Comparison of ENCODE assay signal across 8 cellular contexts in the genomic region with DNA sequence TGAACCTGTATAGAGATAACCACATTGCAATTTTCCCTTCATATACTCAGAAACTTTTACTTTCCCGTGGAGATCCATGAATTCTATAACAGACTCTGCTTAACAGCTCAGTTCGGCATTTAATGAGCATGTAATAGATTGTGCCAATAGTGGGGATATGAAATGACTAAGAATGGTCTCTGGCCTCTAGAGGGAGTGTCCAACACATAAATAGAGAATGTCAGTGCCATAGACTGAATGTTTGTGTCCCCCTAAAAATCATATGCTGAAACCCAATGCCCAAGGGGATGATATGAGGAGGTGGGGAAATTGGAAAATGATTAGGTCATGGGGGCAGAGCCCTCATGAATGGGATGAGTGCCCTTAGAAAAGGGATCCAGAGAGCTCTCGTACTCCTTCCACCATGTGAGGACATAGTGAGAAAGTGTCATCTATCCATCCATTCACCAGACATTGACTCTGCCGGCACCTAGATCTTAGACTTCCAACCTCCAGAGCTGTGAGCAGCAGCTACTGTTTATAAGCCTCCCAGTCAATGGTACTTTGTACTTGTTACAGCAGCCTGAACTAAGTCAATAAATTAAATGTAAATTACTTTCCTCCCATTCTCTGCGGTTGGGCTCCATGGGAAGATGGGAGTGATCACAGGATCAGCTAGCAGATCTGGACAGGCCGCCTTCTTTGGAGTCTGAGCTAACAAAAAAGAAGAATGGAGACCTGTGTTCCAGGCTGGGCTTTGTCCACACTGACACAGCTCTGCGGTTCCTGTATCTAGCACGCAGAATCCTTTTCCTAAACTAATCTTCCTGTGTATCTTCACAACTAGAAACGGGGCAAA. TPM values are rescaled to one million over a fixed set of nuclear protein-coding genes. Genes with fewer than 3 reads are reported as not detected.
DNase-seq lines count a peak whose midpoint lies in the region; ATAC-seq lines count a peak whose summit lies in the region.

No MANE protein-coding gene starts in this region.

- H3K4me1 Mint-ChIP-seq in activated naive CD8-positive, alpha-beta T cell treated with anti-CD3 and anti-CD28 coated beads, Interleukin-2, amount 10 ng/mL, durations not matched to agents 7 days and 5 days = peaks cover 5% of the 10 kb centered on the region
- H3K4me1 Mint-ChIP-seq in activated naive CD8-positive, alpha-beta T cell treated with anti-CD3 and anti-CD28 coated beads for 36 hours = peaks cover 13% of the 10 kb centered on the region
- peaks cover 0 to 2% (median 0%) of the 10 kb centered on the region in 7 donors for H3K4me1 Mint-ChIP-seq in naive thymus-derived CD4-positive, alpha-beta T cell

- peak; percentile 65 for ATAC-seq in activated naive CD8-positive, alpha-beta T cell treated with anti-CD3 and anti-CD28 coated beads, Interleukin-2, amount 10 ng/mL, durations not matched to agents 7 days and 5 days (ENCODE audit: low read depth)
- peak; percentile 68 for ATAC-seq in naive thymus-derived CD4-positive, alpha-beta T cell
- ATAC-seq in GM21737 (IDR thresholded peaks at IDR 0.05; ENCODE audit: unreplicated experiment) = no peak
- ATAC-seq in HG03280 (IDR thresholded peaks at IDR 0.05; ENCODE audit: unreplicated experiment) = no peak

- DNase-seq in activated naive CD8-positive, alpha-beta T cell treated with anti-CD3 and anti-CD28 coated beads, Interleukin-2, amount 10 ng/mL, durations not matched to agents 7 days and 5 days = no peak
- no peak for DNase-seq in activated naive CD8-positive, alpha-beta T cell treated with anti-CD3 and anti-CD28 coated beads for 36 hours
- peak; percentile 14 for DNase-seq in KG1 (lab: John Stamatoyannopoulos, UW)
- DNase-seq in adipocyte (ENCODE audit: low read depth) = peak; percentile 56
- DNase-seq in naive thymus-derived CD4-positive, alpha-beta T cell = no peak
- DNase-seq in activated CD4-positive, alpha-beta T cell treated with anti-CD3 and anti-CD28 coated beads, Interleukin-2, amount 50 U/mL, for 1 hour = no peak

- no peak overlapping the region for H3K4me3 Mint-ChIP-seq in activated naive CD8-positive, alpha-beta T cell treated with anti-CD3 and anti-CD28 coated beads, Interleukin-2, amount 10 ng/mL, durations not matched to agents 7 days and 5 days
- no peak overlapping the region for H3K4me3 Mint-ChIP-seq in activated naive CD8-positive, alpha-beta T cell treated with anti-CD3 and anti-CD28 coated beads for 36 hours
- H3K4me3 Mint-ChIP-seq in naive thymus-derived CD4-positive, alpha-beta T cell = no peak overlapping the region

- H3K27me3 ChIP-seq in adipocyte (replicated peaks; ENCODE audit: control insufficient read depth, insufficient read depth, low read length) = no peaks in the 10 kb centered on the region
- H3K27me3 ChIP-seq in naive thymus-derived CD4-positive, alpha-beta T cell (ENCODE audit: control insufficient read depth in 2 of 2, insufficient read depth in 2 of 2, low read length in 2 of 2) = no peaks in the 10 kb centered on the region

- H3K9me3 ChIP-seq in adipocyte (ENCODE audit: control insufficient read depth, low read length) = no peaks in the 10 kb centered on the region
- H3K9me3 ChIP-seq in naive thymus-derived CD4-positive, alpha-beta T cell (ENCODE audit: control insufficient read depth in 2 of 3, low read length in 3 of 3) = no peaks in the 10 kb centered on the region

- H3K27me3 Mint-ChIP-seq in activated naive CD8-positive, alpha-beta T cell treated with anti-CD3 and anti-CD28 coated beads, Interleukin-2, amount 10 ng/mL, durations not matched to agents 7 days and 5 days = peaks cover 2% of the 10 kb centered on the region
- no peaks in the 10 kb centered on the region for H3K27me3 Mint-ChIP-seq in activated naive CD8-positive, alpha-beta T cell treated with anti-CD3 and anti-CD28 coated beads for 36 hours
- peaks cover 0 to 8% (median 4%) of the 10 kb centered on the region in 5 donors for H3K27me3 Mint-ChIP-seq in naive thymus-derived CD4-positive, alpha-beta T cell

- CTCF ChIA-PET in naive thymus-derived CD4-positive, alpha-beta T cell (lab: Charles Lee) = interaction anchor here (0.6 to 0.7 kb wide), 2 partner anchors 8 to 275 kb away, joined by 3 to 4 read pairs; no protein-coding TSS in a partner anchor

- POLR2A ChIA-PET in activated naive CD8-positive, alpha-beta T cell treated with anti-CD3 and anti-CD28 coated beads, Interleukin-2, amount 10 ng/mL, durations not matched to agents 7 days and 5 days (lab: Charles Lee) = no interaction called here
- POLR2A ChIA-PET in naive thymus-derived CD4-positive, alpha-beta T cell (lab: Charles Lee) = interaction anchor here (0.8 to 1.0 kb wide), 2 partner anchors 16 to 93 kb away, joined by 3 read pairs; partner anchors contain the start of genes HELQ and MRPS18C

- H3K9ac ChIP-seq in adipocyte (ENCODE audit: low read length) = peak overlapping the region; percentile 25

- H3K4me1 ChIP-seq in adipocyte (ENCODE audit: control insufficient read depth, insufficient read depth, low read length) = peaks cover 9% of the 10 kb centered on the region
- H3K4me1 ChIP-seq in naive thymus-derived CD4-positive, alpha-beta T cell (ENCODE audit: control insufficient read depth in 2 of 2, insufficient read depth in 2 of 2, low read length in 2 of 2) = no peaks in the 10 kb centered on the region

- H3K27ac Mint-ChIP-seq in activated naive CD8-positive, alpha-beta T cell treated with anti-CD3 and anti-CD28 coated beads, Interleukin-2, amount 10 ng/mL, durations not matched to agents 7 days and 5 days = no peak overlapping the region
- no peak overlapping the region for H3K27ac Mint-ChIP-seq in activated naive CD8-positive, alpha-beta T cell treated with anti-CD3 and anti-CD28 coated beads for 36 hours
- H3K27ac Mint-ChIP-seq in naive thymus-derived CD4-positive, alpha-beta T cell = no peak overlapping the region

- H3K36me3 Mint-ChIP-seq in activated naive CD8-positive, alpha-beta T cell treated with anti-CD3 and anti-CD28 coated beads, Interleukin-2, amount 10 ng/mL, durations not matched to agents 7 days and 5 days = no peaks in the 10 kb centered on the region
- H3K36me3 Mint-ChIP-seq in activated naive CD8-positive, alpha-beta T cell treated with anti-CD3 and anti-CD28 coated beads for 36 hours = no peaks in the 10 kb centered on the region
- peaks cover 0 to 2% (median 0%) of the 10 kb centered on the region in 5 donors for H3K36me3 Mint-ChIP-seq in naive thymus-derived CD4-positive, alpha-beta T cell

- no peaks in the 10 kb centered on the region for H3K9me3 Mint-ChIP-seq in activated naive CD8-positive, alpha-beta T cell treated with anti-CD3 and anti-CD28 coated beads, Interleukin-2, amount 10 ng/mL, durations not matched to agents 7 days and 5 days
- no peaks in the 10 kb centered on the region for H3K9me3 Mint-ChIP-seq in activated naive CD8-positive, alpha-beta T cell treated with anti-CD3 and anti-CD28 coated beads for 36 hours
- no peaks in the 10 kb centered on the region for H3K9me3 Mint-ChIP-seq in naive thymus-derived CD4-positive, alpha-beta T cell

- no peaks in the 10 kb centered on the region for H3K36me3 ChIP-seq in adipocyte (ENCODE audit: control insufficient read depth, insufficient read depth, low read length, severe bottlenecking)
- no peaks in the 10 kb centered on the region for H3K36me3 ChIP-seq in naive thymus-derived CD4-positive, alpha-beta T cell (ENCODE audit: control insufficient read depth in 2 of 3, insufficient read depth in 3 of 3, low read length in 3 of 3)

- H3K4me3 ChIP-seq in adipocyte (ENCODE audit: low read length) = no peak overlapping the region
- H3K4me3 ChIP-seq in naive thymus-derived CD4-positive, alpha-beta T cell (ENCODE audit: low read length) = no peak overlapping the region

- H3K27ac ChIP-seq in naive thymus-derived CD4-positive, alpha-beta T cell (ENCODE audit: low read depth, low read length) = no peak overlapping the region

- intact Hi-C loops in naive thymus-derived CD4-positive, alpha-beta T cell (cut with micrococcal nuclease) = loop anchor here (1.0 kb wide), 1 partner anchor 278 kb away; no protein-coding TSS in a partner anchor

RNA-seq across cellular contexts. Expression of gene HPSE, which starts 28.1 kb away (rescaled TPM):
- 10 to 100 TPM; 16.5 to 17.3 TPM for total RNA-seq in activated naive CD8-positive, alpha-beta T cell treated with anti-CD3 and anti-CD28 coated beads, Interleukin-2, amount 10 ng/mL, durations not matched to agents 7 days and 5 days
- total RNA-seq in activated naive CD8-positive, alpha-beta T cell treated with anti-CD3 and anti-CD28 coated beads for 36 hours = 1 to 10 TPM; 6.5 to 7.8 TPM
- total RNA-seq in naive thymus-derived CD4-positive, alpha-beta T cell = 10 to 100 TPM in 2 of 5 experiments, 1 to 10 TPM in 3; 4.4 to 16.2 (median 6.6) TPM
- 1 to 10 TPM; 3.8 to 6.3 TPM for polyA plus RNA-seq in naive thymus-derived CD4-positive, alpha-beta T cell

Comparison
In these comparisons a context has a peak if more than half of its experiments do, and no peak if none do; other contexts are left out.
1. ATAC-seq: peak in activated naive CD8-positive, alpha-beta T cell treated with anti-CD3 and anti-CD28 coated beads, Interleukin-2, amount 10 ng/mL, durations not matched to agents 7 days and 5 days (single experiment) and naive thymus-derived CD4-positive, alpha-beta T cell (single experiment); none in GM21737 (single experiment) and HG03280 (single experiment).
2. DNase-seq: peak in KG1 (single experiment) and adipocyte (single experiment); none in activated naive CD8-positive, alpha-beta T cell treated with anti-CD3 and anti-CD28 coated beads, Interleukin-2, amount 10 ng/mL, durations not matched to agents 7 days and 5 days (single experiment), activated naive CD8-positive, alpha-beta T cell treated with anti-CD3 and anti-CD28 coated beads for 36 hours (single experiment), naive thymus-derived CD4-positive, alpha-beta T cell (0 of 9) and activated CD4-positive, alpha-beta T cell treated with anti-CD3 and anti-CD28 coated beads, Interleukin-2, amount 50 U/mL, for 1 hour (single experiment).